ENCODE assay signal across 23 cellular contexts in the genomic region with DNA sequence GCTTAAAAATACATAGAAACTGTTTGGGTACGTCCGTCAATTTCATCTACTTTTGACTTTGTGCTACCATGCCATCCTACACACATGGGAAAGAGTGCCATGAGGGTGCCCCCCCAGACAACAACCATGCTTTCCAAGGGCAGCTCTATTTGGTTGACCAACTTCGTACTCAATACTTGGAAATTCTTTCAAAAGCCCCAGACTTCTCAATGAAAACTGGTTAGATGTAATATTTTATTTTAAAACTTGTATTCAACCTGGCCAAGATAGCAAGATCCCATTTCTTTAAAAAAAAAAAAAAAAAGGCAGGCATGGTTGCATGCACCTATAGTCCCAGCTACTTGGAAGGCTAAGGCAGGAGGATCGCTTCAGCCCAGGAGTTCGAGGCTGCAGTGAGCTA.
"Had no signal": no experiment of that assay in that cellular context is flagged by ENCODE, and none has a peak within 500 bp of the region (broad histone marks: within the 10 kb centered on the region; RNA-seq: fewer than 3 reads in every experiment).

No MANE protein-coding gene starts in this region.

- H3K36me3 ChIP-seq: colonic mucosa, gastrocnemius medialis, left lung, lower lobe of right lung had no signal

- H3K4me3 ChIP-seq: colonic mucosa, esophagus squamous epithelium, gastrocnemius medialis, heart right ventricle, left lung, lower lobe of right lung, mucosa of descending colon had no signal

- DNase-seq: colonic mucosa; cortex of kidney; effector CD8-positive, alpha-beta T cell; effector memory CD8-positive, alpha-beta T cell; endodermal cell; erythroblast; esophagus squamous epithelium; foreskin melanocyte; gastrocnemius medialis; glutamatergic neuron; heart right ventricle; hippocampal formation; left cardiac atrium; left lung; left ventricle myocardium superior; lower lobe of right lung; mesenchymal stem cell; mucosa of descending colon had no signal

- H3K4me1 ChIP-seq: colonic mucosa had no signal

- H3K9me3 ChIP-seq: colonic mucosa, esophagus squamous epithelium, gastrocnemius medialis, heart right ventricle, left lung, lower lobe of right lung, mucosa of descending colon had no signal

- H3K27me3 ChIP-seq: colonic mucosa, esophagus squamous epithelium, gastrocnemius medialis, heart right ventricle, left lung had no signal

- H3K27ac ChIP-seq: colonic mucosa, epithelial cell of prostate, esophagus squamous epithelium, heart right ventricle, left lung, lower lobe of right lung had no signal

- FAIRE-seq: endometrium, islet of Langerhans, keratinocyte had no signal

- ATAC-seq: effector memory CD8-positive, alpha-beta T cell; esophagus mucosa; gastrocnemius medialis; heart right ventricle; left cardiac atrium; left lung; left ventricle myocardium superior; lower lobe of right lung; mucosa of descending colon had no signal
